ENCODE assay signal across 9 cellular contexts in the genomic region with DNA sequence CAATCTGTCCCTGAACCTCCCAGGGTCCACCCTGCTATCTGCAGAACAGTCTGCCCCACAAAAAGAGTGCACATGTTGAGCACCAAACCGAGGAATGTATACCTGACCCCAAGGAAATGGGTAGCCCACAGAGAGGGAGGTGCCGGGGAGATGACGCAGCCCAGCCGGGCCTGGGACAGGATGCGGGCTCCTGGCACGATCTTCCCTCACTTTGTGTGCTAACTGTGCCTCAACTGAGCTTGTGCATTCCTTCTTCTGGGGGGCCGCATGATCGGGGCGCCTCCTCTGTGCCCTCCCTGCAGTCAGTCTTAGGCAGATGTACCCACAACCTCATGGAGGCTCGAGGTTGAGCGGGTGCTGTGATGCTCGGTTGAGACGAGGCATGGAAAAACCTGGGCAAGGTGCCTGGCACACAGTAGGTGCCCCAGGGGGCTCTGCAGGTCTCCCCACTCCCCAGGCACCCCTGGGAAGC. TPM values are rescaled to one million over a fixed set of nuclear protein-coding genes. Genes with fewer than 3 reads are reported as not detected.
DNase-seq lines count a peak whose midpoint lies in the region; ATAC-seq and FAIRE-seq lines count a peak whose summit lies in the region.
"Had no signal": no experiment of that assay in that cellular context is flagged by ENCODE, and none has a peak within 500 bp of the region (broad histone marks: within the 10 kb centered on the region; RNA-seq: fewer than 3 reads in every experiment).

No MANE protein-coding gene starts in this region.

- H3K9me3 ChIP-seq in right cardiac atrium (ENCODE audit: control insufficient read depth, low read length) = no peaks in the 10 kb centered on the region

- H3K4me1 Mint-ChIP-seq in activated naive CD8-positive, alpha-beta T cell treated with anti-CD3 and anti-CD28 coated beads, Interleukin-2, amount 10 ng/mL, durations not matched to agents 7 days and 5 days = peaks cover 23% of the 10 kb centered on the region

- WGBS in right cardiac atrium = 50% methylated on average over 13 of the region's 13 CpGs

- H3K27ac ChIP-seq in right cardiac atrium (ENCODE audit: low read length) = peak overlapping the region; percentile 49

- H3K27me3 ChIP-seq in right cardiac atrium (ENCODE audit: control insufficient read depth, insufficient read depth) = no peaks in the 10 kb centered on the region

- FAIRE-seq in urothelium cell line (lab: Jason Lieb, UNC) = peak; percentile 87

- DNase-seq in right cardiac atrium (peak in 1 of 3 donors; percentile 73), Right ventricle myocardium inferior (ENCODE audit: missing footprints) (no peak), islet precursor cell (peak; percentile 53), urothelium cell line (ENCODE audit: low spot score) (peak; percentile 84), MV-4-11 (lab: John Stamatoyannopoulos, UW) (no peak), cortex of kidney (lab: John Stamatoyannopoulos, UW) (no peak)
- DNase-seq in activated naive CD8-positive, alpha-beta T cell treated with anti-CD3 and anti-CD28 coated beads, Interleukin-2, amount 10 ng/mL, durations not matched to agents 7 days and 5 days = peak; percentile 72
- DNase-seq: NCI-H1694 treated with DMSO at 0.1 percent for 48 hours had no signal

- no peak overlapping the region for H3K4me3 ChIP-seq in right cardiac atrium (ENCODE audit: low read length)

- H3K36me3 Mint-ChIP-seq in activated naive CD8-positive, alpha-beta T cell treated with anti-CD3 and anti-CD28 coated beads, Interleukin-2, amount 10 ng/mL, durations not matched to agents 7 days and 5 days = peaks cover 1% of the 10 kb centered on the region

- H3K27ac Mint-ChIP-seq in activated naive CD8-positive, alpha-beta T cell treated with anti-CD3 and anti-CD28 coated beads, Interleukin-2, amount 10 ng/mL, durations not matched to agents 7 days and 5 days = peak overlapping the region; percentile 74

- no peak for ATAC-seq in right cardiac atrium
- ATAC-seq in Right ventricle myocardium inferior = no peak
- peak; percentile 64 for ATAC-seq in activated naive CD8-positive, alpha-beta T cell treated with anti-CD3 and anti-CD28 coated beads, Interleukin-2, amount 10 ng/mL, durations not matched to agents 7 days and 5 days (ENCODE audit: low read depth)
- no peak for ATAC-seq in GM18511 (IDR thresholded peaks at IDR 0.05; ENCODE audit: unreplicated experiment)

- POLR2A ChIA-PET in activated naive CD8-positive, alpha-beta T cell treated with anti-CD3 and anti-CD28 coated beads, Interleukin-2, amount 10 ng/mL, durations not matched to agents 7 days and 5 days (lab: Charles Lee) = interaction anchor here (0.6 kb wide), 1 partner anchor 281 kb away, joined by 3 read pairs; no protein-coding TSS in a partner anchor

- intact Hi-C loops in right cardiac atrium (cut with DNase I) = loop anchor here in 2 of 4 donors (5.0 kb wide), 2 partner anchors 37 to 48 kb away; no protein-coding TSS in a partner anchor
- intact Hi-C loops in Right ventricle myocardium inferior (cut with DNase I) = no loop called here

- H3K4me3 Mint-ChIP-seq in activated naive CD8-positive, alpha-beta T cell treated with anti-CD3 and anti-CD28 coated beads, Interleukin-2, amount 10 ng/mL, durations not matched to agents 7 days and 5 days = peak overlapping the region; percentile 71

- H3K27me3 Mint-ChIP-seq in activated naive CD8-positive, alpha-beta T cell treated with anti-CD3 and anti-CD28 coated beads, Interleukin-2, amount 10 ng/mL, durations not matched to agents 7 days and 5 days = peaks cover 19% of the 10 kb centered on the region

- H3K4me1 ChIP-seq in right cardiac atrium (ENCODE audit: control insufficient read depth, insufficient read depth, low read length) = peaks cover 28% of the 10 kb centered on the region

- H3K9me3 Mint-ChIP-seq in activated naive CD8-positive, alpha-beta T cell treated with anti-CD3 and anti-CD28 coated beads, Interleukin-2, amount 10 ng/mL, durations not matched to agents 7 days and 5 days = no peaks in the 10 kb centered on the region

RNA-seq across cellular contexts. Expression of a gene that starts 2.4 kb away (rescaled TPM):
- total RNA-seq in right cardiac atrium (10 to 100 TPM; 17.1 to 25.7 (median 22.6) TPM), Right ventricle myocardium inferior (24.3 TPM)
- 16.9 TPM for polyA plus RNA-seq in right cardiac atrium
- total RNA-seq in activated naive CD8-positive, alpha-beta T cell treated with anti-CD3 and anti-CD28 coated beads, Interleukin-2, amount 10 ng/mL, durations not matched to agents 7 days and 5 days = 1 to 10 TPM; 8.1 to 9.3 TPM

RNA-seq across cellular contexts. Expression of a gene that starts 6.7 kb away (rescaled TPM):
- total RNA-seq in right cardiac atrium (1 to 10 TPM; 1.1 to 2.9 (median 1.6) TPM), Right ventricle myocardium inferior (1.1 TPM)
- polyA plus RNA-seq in right cardiac atrium = 1.2 TPM
- total RNA-seq in activated naive CD8-positive, alpha-beta T cell treated with anti-CD3 and anti-CD28 coated beads, Interleukin-2, amount 10 ng/mL, durations not matched to agents 7 days and 5 days = 1 to 10 TPM in 1 of 2 experiments, under 1 TPM in 1; 0.80 to 1.1 TPM

RNA-seq across cellular contexts. Expression of a gene that starts 40.8 kb away (rescaled TPM):
- total RNA-seq in right cardiac atrium (100 to 1,000 TPM; 136 to 162 (median 151) TPM), Right ventricle myocardium inferior (112 TPM)
- 119 TPM for polyA plus RNA-seq in right cardiac atrium
- total RNA-seq in activated naive CD8-positive, alpha-beta T cell treated with anti-CD3 and anti-CD28 coated beads, Interleukin-2, amount 10 ng/mL, durations not matched to agents 7 days and 5 days = 100 to 1,000 TPM; 284 to 302 TPM

RNA-seq across cellular contexts. Expression of a gene that starts 41.0 kb away (rescaled TPM):
- total RNA-seq in right cardiac atrium (10 to 100 TPM; 16.8 to 19.3 (median 17.8) TPM), Right ventricle myocardium inferior (11.6 TPM)
- 20.8 TPM for polyA plus RNA-seq in right cardiac atrium
- 10 to 100 TPM; 27.5 to 30.1 TPM for total RNA-seq in activated naive CD8-positive, alpha-beta T cell treated with anti-CD3 and anti-CD28 coated beads, Interleukin-2, amount 10 ng/mL, durations not matched to agents 7 days and 5 days

Comparison
In these comparisons a context has a peak if more than half of its experiments do, and no peak if none do; other contexts are left out.
1. DNase-seq: peak in activated naive CD8-positive, alpha-beta T cell treated with anti-CD3 and anti-CD28 coated beads, Interleukin-2, amount 10 ng/mL, durations not matched to agents 7 days and 5 days (single experiment), islet precursor cell (single experiment) and urothelium cell line (single experiment); none in Right ventricle myocardium inferior (single experiment), MV-4-11 (single experiment) and cortex of kidney (single experiment).